Comparison of ENCODE assay signal across 22 cellular contexts in genomic region chr21:43271452-43272020, GRCh38.
"Had no signal": no experiment of that assay in that cellular context is flagged by ENCODE, and none has a peak within 500 bp of the region (broad histone marks: within the 10 kb centered on the region; RNA-seq: fewer than 3 reads in every experiment).

No MANE protein-coding gene starts in this region.

- H3K27me3 ChIP-seq: ascending aorta, body of pancreas had no signal

- ATAC-seq: activated CD4-positive, CD25-positive, alpha-beta regulatory T cell treated with anti-CD3 and anti-CD28 coated beads, Interleukin-2, amount 50 U/mL, for 24 hours; activated CD8-positive, alpha-beta T cell treated with anti-CD3 and anti-CD28 coated beads for 36 hours; activated naive CD4-positive, alpha-beta T cell treated with anti-CD3 and anti-CD28 coated beads, Interleukin-2, amount 50 U/mL, for 72 hours; activated naive CD8-positive, alpha-beta T cell treated with anti-CD3 and anti-CD28 coated beads, Interleukin-2, amount 50 U/mL, for 24 hours; body of pancreas; K562; PC-3 had no signal

- H3K4me3 ChIP-seq: ascending aorta, body of pancreas, K562 had no signal

- H3K27ac ChIP-seq: ascending aorta, body of pancreas had no signal

- H3K36me3 ChIP-seq: ascending aorta had no signal

- FAIRE-seq: K562 had no signal

- H3K4me1 ChIP-seq: ascending aorta, body of pancreas had no signal

- H3K9me3 ChIP-seq: ascending aorta, body of pancreas had no signal

- DNase-seq: activated CD4-positive, alpha-beta T cell treated with anti-CD3 and anti-CD28 coated beads for 4 hours; activated CD8-positive, alpha-beta memory T cell treated with anti-CD3 and anti-CD28 coated beads, Interleukin-2, amount 50 U/mL, for 4 hours; activated CD8-positive, alpha-beta T cell treated with anti-CD3 and anti-CD28 coated beads for 36 hours; activated effector memory CD4-positive, alpha-beta T cell treated with anti-CD3 and anti-CD28 coated beads, Interleukin-2, amount 50 U/mL, for 16 hours; activated naive CD4-positive, alpha-beta T cell treated with Interleukin-2 at 50 U/mL for 16 hours; activated naive CD8-positive, alpha-beta T cell treated with anti-CD3 and anti-CD28 coated beads, Interleukin-2, amount 50 U/mL, for 24 hours; amniotic stem cell; body of pancreas; Karpas-422; MM.1S; NCI-H1105; NCI-H1436 treated with DMSO at 0.1 percent for 48 hours; NCI-H187; NCI-H2081; NCI-H510A treated with DMSO at 0.1 percent for 48 hours; NCI-H69; PC-3; SHP77 treated with DMSO at 0.1 percent for 48 hours had no signal
